8 cellular contexts compared by ENCODE assay signal in genomic region chr9:131398204-131398603, GRCh38. TPM values are rescaled to one million over a fixed set of nuclear protein-coding genes. Genes with fewer than 3 reads are reported as not detected.
A peak's percentile ranks its signal among the peaks of the same experiment; 100 is the strongest.
DNase-seq lines count a peak whose midpoint lies in the region; ATAC-seq and TF ChIP-seq lines count a peak whose summit lies in the region.

No MANE protein-coding gene starts in this region.

- no peak overlapping the region for H3K14ac ChIP-seq in IMR-90 (replicated peaks; ENCODE audit: low read depth, low read length)

- H2BK5ac ChIP-seq in IMR-90 (ENCODE audit: low read depth, low read length, poor library complexity, severe bottlenecking) = no peak overlapping the region

- no peak overlapping the region for H4K91ac ChIP-seq in IMR-90 (ENCODE audit: insufficient read depth, low read depth, low read length)

- ATAC-seq in IMR-90 (ENCODE audit: low read depth) (no peak), HG02840 (IDR thresholded peaks at IDR 0.05; ENCODE audit: low FRiP score, unreplicated experiment) (no peak), HG03439 (IDR thresholded peaks at IDR 0.05; ENCODE audit: unreplicated experiment) (no peak), GM18498 (IDR thresholded peaks at IDR 0.05; ENCODE audit: unreplicated experiment) (no peak)

- no peak for TF ChIP-seq RAD21 in IMR-90 (IDR thresholded peaks at IDR 0.05; ENCODE audit: low read length)

- H2AK5ac ChIP-seq in IMR-90 (ENCODE audit: low read depth, low read length) = no peak overlapping the region

- no peak overlapping the region for H2AK9ac ChIP-seq in IMR-90 (replicated peaks; ENCODE audit: low read depth, low read length, poor library complexity)

- H3K27ac Mint-ChIP-seq in CD14-positive monocyte = peak overlapping the region in 4 of 7 donors; percentile 6 to 80 (median 32)

- CTCF ChIA-PET in IMR-90 (lab: Yijun Ruan, JAX) = no interaction called here

- H3K4me2 ChIP-seq in IMR-90 (ENCODE audit: low read depth, low read length) = peak overlapping the region; percentile 20; the same call in 1 of the 2 replicates

- WGBS in IMR-90 (ENCODE audit: extremely low coverage in 2 of 2, insufficient read length in 1 of 2), 2 experiments = 70% methylated on average over 3 of the region's 9 CpGs; no CpG with 5 or more reads in 1 of the 2 experiments
- WGBS in suprapubic skin = 20% methylated on average over 9 of the region's 9 CpGs

- H3K23ac ChIP-seq in IMR-90 (ENCODE audit: low read depth, low read length) = peak overlapping the region; percentile 49

- H4K8ac ChIP-seq in IMR-90 (ENCODE audit: low read depth in 2 of 2, low read length in 2 of 2) = no peak overlapping the region

- H3K56ac ChIP-seq in IMR-90 (ENCODE audit: extremely low read depth, insufficient read depth, low read length) = no peak overlapping the region

- no peak overlapping the region for H2BK120ac ChIP-seq in IMR-90 (ENCODE audit: low read depth, low read length)

- peaks cover 23% of the 10 kb centered on the region for H3K9me1 ChIP-seq in IMR-90 (ENCODE audit: insufficient read depth, low read length)

- H4K20me1 ChIP-seq in IMR-90 (ENCODE audit: insufficient read depth, low read length) = peaks cover 83% of the 10 kb centered on the region

- TF ChIP-seq EP300 in suprapubic skin (IDR thresholded peaks at IDR 0.05) = no peak

- peaks cover 0 to 46% of the 10 kb centered on the region in 2 experiments; a peak in 2 of 4 replicates for H3K79me1 ChIP-seq in IMR-90 (ENCODE audit: low read depth in 1 of 2, low read length in 2 of 2)

- no peak overlapping the region for H2BK20ac ChIP-seq in IMR-90 (ENCODE audit: low read depth, low read length)

- intact Hi-C loops in CD14-positive monocyte (cut with micrococcal nuclease) = no loop called here
- intact Hi-C loops in IMR-90 (cut with micrococcal nuclease) = loop anchor here (5.0 kb wide), 1 partner anchor 79 kb away; no protein-coding TSS in a partner anchor

- no peaks in the 10 kb centered on the region for H3K9me3 ChIP-seq in IMR-90 (ENCODE audit: control insufficient read depth, insufficient read depth, low read length)
- H3K9me3 ChIP-seq in iPS-20b (ENCODE audit: insufficient read depth, low read depth, low read length) = no peaks in the 10 kb centered on the region
- H3K9me3 ChIP-seq in suprapubic skin = no peaks in the 10 kb centered on the region

- no peak overlapping the region for H2BK15ac ChIP-seq in IMR-90 (ENCODE audit: low read depth, low read length)

- no peak overlapping the region for H2AFZ ChIP-seq in IMR-90 (replicated peaks; ENCODE audit: low read length, poor library complexity)

- no peak overlapping the region for H4K5ac ChIP-seq in IMR-90 (ENCODE audit: low read depth, low read length)

- peak overlapping the region; percentile 43 to 69 for H3K4me3 Mint-ChIP-seq in CD14-positive monocyte

- H3K27me3 ChIP-seq in IMR-90 (ENCODE audit: control insufficient read depth, insufficient read depth, low read length) (no peaks in the 10 kb centered on the region), iPS-20b (ENCODE audit: insufficient read depth, low read length) (no peaks in the 10 kb centered on the region), suprapubic skin (no peaks in the 10 kb centered on the region)

- H3K18ac ChIP-seq in IMR-90 (ENCODE audit: low read depth, low read length) = no peak overlapping the region

- no peak overlapping the region for H3K4me3 ChIP-seq in IMR-90 (ENCODE audit: insufficient read depth, low read depth, low read length)
- H3K4me3 ChIP-seq in iPS-20b (ENCODE audit: low read length) = peak overlapping the region; percentile 85
- peak overlapping the region; percentile 82 for H3K4me3 ChIP-seq in suprapubic skin

- no peaks in the 10 kb centered on the region for H3K27me3 Mint-ChIP-seq in CD14-positive monocyte (ENCODE audit: low read depth in 3 of 3)

- no peak overlapping the region for H3K4ac ChIP-seq in IMR-90 (ENCODE audit: low read depth, low read length)

- H3K9ac ChIP-seq in IMR-90 (ENCODE audit: low read depth, low read length) = no peak overlapping the region
- H3K9ac ChIP-seq in iPS-20b (ENCODE audit: low read depth, low read length) = peak overlapping the region; percentile 65; the same call in 1 of the 2 replicates

- peaks cover 66% of the 10 kb centered on the region for H3K4me1 Mint-ChIP-seq in CD14-positive monocyte

- in situ Hi-C loops in IMR-90 (cut with MboI; ENCODE audit: low sequenced_read_pairs) = no loop called here

- dilution Hi-C loops in IMR-90 (cut with HindIII; ENCODE audit: low sequenced_read_pairs, unreplicated experiment) = no loop called here

- DNase-seq in CD14-positive monocyte (ENCODE audit: low spot score) (no peak), IMR-90 (no peak), suprapubic skin (ENCODE audit: low spot score in 2 of 2) (no peak)
- peak; percentile 62 for DNase-seq in activated T-cell treated with anti-CD3 and anti-CD28 coated beads, Interleukin-2, amount 50 U/mL, for 1 hour

- H3K36me3 ChIP-seq in IMR-90 (ENCODE audit: control insufficient read depth, insufficient read depth, low read length) (peaks cover 4% of the 10 kb centered on the region), iPS-20b (ENCODE audit: insufficient read depth, low read depth, low read length) (peaks cover 8% of the 10 kb centered on the region), suprapubic skin (no peaks in the 10 kb centered on the region)

- TF ChIP-seq CTCF in CD14-positive monocyte (IDR thresholded peaks at IDR 0.05) (no peak), IMR-90 (conservative IDR thresholded peaks at IDR 0.05; ENCODE audit: low read depth, low read length) (no peak), suprapubic skin (IDR thresholded peaks at IDR 0.05) (no peak)

- H3K27ac ChIP-seq in IMR-90 (ENCODE audit: insufficient read depth, low read length) = no peak overlapping the region
- no peak overlapping the region for H3K27ac ChIP-seq in iPS-20b (ENCODE audit: low read length)
- peak overlapping the region; percentile 97 for H3K27ac ChIP-seq in suprapubic skin

- TF ChIP-seq POLR2A in IMR-90 (IDR thresholded peaks at IDR 0.05; ENCODE audit: low read depth, low read length) (no peak), suprapubic skin (IDR thresholded peaks at IDR 0.05) (no peak)

- H3K4me1 ChIP-seq in IMR-90 (ENCODE audit: control insufficient read depth, insufficient read depth, low read length) (peaks cover 26% of the 10 kb centered on the region), iPS-20b (ENCODE audit: insufficient read depth, low read length) (peaks cover 39% of the 10 kb centered on the region), suprapubic skin (peaks cover 84% of the 10 kb centered on the region)

- peaks cover 0 to 9% of the 10 kb centered on the region in 2 donors for H3K36me3 Mint-ChIP-seq in CD14-positive monocyte

- BruUV-seq in IMR-90 (replicated peaks; lab: Mats Ljungman, UMichigan) = no TSS peak

- POLR2A ChIA-PET in IMR-90 (lab: Charles Lee; ENCODE audit: unreplicated experiment) = no interaction called here

- no peaks in the 10 kb centered on the region for H3K9me3 Mint-ChIP-seq in CD14-positive monocyte

TF ChIP-seq in IMR-90, 13 proteins besides CTCF, POLR2A, EP300 and RAD21:
- no peak for TF ChIP-seq NFE2L2 (IDR thresholded peaks at IDR 0.05; ENCODE audit: low read depth, low read length)
- TF ChIP-seq RFX5 (IDR thresholded peaks at IDR 0.05; ENCODE audit: low read depth, low read length) = no peak
- TF ChIP-seq CHD1 (IDR thresholded peaks at IDR 0.05; ENCODE audit: low read depth, low read length) = no peak
- TF ChIP-seq ELK1 (IDR thresholded peaks at IDR 0.05; ENCODE audit: borderline replicate concordance, low read depth, low read length) = no peak
- no peak for TF ChIP-seq SMC3 (IDR thresholded peaks at IDR 0.05; ENCODE audit: low read depth, low read length)
- no peak for TF ChIP-seq FOS (IDR thresholded peaks at IDR 0.05; ENCODE audit: low read depth, low read length)
- TF ChIP-seq MAZ (IDR thresholded peaks at IDR 0.05; ENCODE audit: borderline replicate concordance, low read depth, low read length) = no peak
- no peak for TF ChIP-seq BHLHE40 (IDR thresholded peaks at IDR 0.05; ENCODE audit: low read depth, low read length)
- no peak for TF ChIP-seq MAFK (IDR thresholded peaks at IDR 0.05; ENCODE audit: low read depth, low read length)
- TF ChIP-seq CEBPB (IDR thresholded peaks at IDR 0.05; ENCODE audit: low read depth, low read length) = no peak
- TF ChIP-seq USF2 (IDR thresholded peaks at IDR 0.05; ENCODE audit: low read depth, low read length) = no peak
- no peak for TF ChIP-seq MXI1 (IDR thresholded peaks at IDR 0.05; ENCODE audit: borderline replicate concordance, low read depth, low read length)
- no peak for TF ChIP-seq RCOR1 (IDR thresholded peaks at IDR 0.05; ENCODE audit: insufficient replicate concordance, low read length)

RNA-seq across cellular contexts. Expression of gene PRRC2B, which starts 4.3 kb away (rescaled TPM):
- polyA plus RNA-seq in CD14-positive monocyte (1 to 10 TPM; 2.8 to 8.6 TPM), IMR-90 (2012; rRNA removed) (39.1 and 46.5 TPM in 2 replicates)
- total RNA-seq in IMR-90 (2012; rRNA removed) (19.4 and 22.2 TPM in 2 replicates), suprapubic skin (100 to 1,000 TPM; 153 to 286 (median 240) TPM)
- 26.8 and 31.7 TPM in 2 replicates for polyA plus RNA-seq in IMR-90 (2012; cell fraction: cytosol; rRNA removed)
- polyA plus RNA-seq in IMR-90 (2012; cell fraction: nucleus; rRNA removed; ENCODE audit: low replicate concordance) = 111 and 118 TPM in 2 replicates
